In the genomic region with DNA sequence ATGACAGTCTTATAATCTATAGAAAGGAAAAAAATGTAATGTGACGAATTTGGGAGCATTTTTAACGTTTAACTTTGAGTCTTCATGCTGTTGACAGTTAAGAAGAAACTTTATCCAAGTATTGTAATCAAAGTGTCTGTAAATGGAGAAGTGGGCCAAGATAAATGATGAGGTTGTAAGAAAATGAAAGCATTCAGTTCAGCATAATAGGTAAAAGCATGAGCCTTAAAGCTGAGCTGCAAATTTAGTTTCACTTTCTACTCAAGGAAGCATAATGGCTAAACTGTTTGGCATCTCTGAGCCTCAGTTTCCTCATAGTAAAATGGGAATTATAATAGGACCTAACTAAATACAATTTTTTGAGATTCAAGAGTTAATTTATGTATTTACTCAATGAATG, we compare ENCODE assay signal across 1 cellular context.
TF ChIP-seq lines count a peak whose summit lies in the region.

No MANE protein-coding gene starts in this region.

TF ChIP-seq in IMR-90, 13 proteins besides CTCF, POLR2A, EP300 and RAD21:
- no peak for TF ChIP-seq MXI1 (IDR thresholded peaks at IDR 0.05; ENCODE audit: borderline replicate concordance, low read depth, low read length)
